Comparison of ENCODE assay signal across 1 cellular context in genomic region chr6:17101422-17102257, GRCh38.
A peak's percentile ranks its signal among the peaks of the same experiment; 100 is the strongest.
TF ChIP-seq lines count a peak whose summit lies in the region.

TSS of gene STMND1 (plus strand) at chr6:17102050. CDS start at chr6:17102258, 208 bp downstream.

TF ChIP-seq in HEK293, 187 proteins besides CTCF, POLR2A, EP300 and RAD21 (continued from another document):
- peak; percentile 98 for TF ChIP-seq PRDM10 (tag by site-specific recombination; IDR thresholded peaks at IDR 0.05)
- TF ChIP-seq ZNF140 (tag by site-specific recombination; IDR thresholded peaks at IDR 0.05), result no peak
- TF ChIP-seq ZNF248 (tag by site-specific recombination; IDR thresholded peaks at IDR 0.05), result no peak
- peak; percentile 9; the same call in 1 of the 2 replicates for TF ChIP-seq WT1 (tag by site-specific recombination; IDR thresholded peaks at IDR 0.05)
- TF ChIP-seq ZBTB20 (tag by site-specific recombination; IDR thresholded peaks at IDR 0.05), result peak; percentile 96
- TF ChIP-seq ZNF223 (tag by site-specific recombination; IDR thresholded peaks at IDR 0.05), result peak; percentile 46; the same call in 1 of the 2 replicates
- TF ChIP-seq ZNF747 (tag by site-specific recombination; IDR thresholded peaks at IDR 0.05), result no peak
- no peak for TF ChIP-seq ZNF175 (tag by site-specific recombination; IDR thresholded peaks at IDR 0.05)
TF ChIP-seq in HEK293: peak in this region for 64.
